ENCODE assay signal across 1 cellular context in the genomic region with DNA sequence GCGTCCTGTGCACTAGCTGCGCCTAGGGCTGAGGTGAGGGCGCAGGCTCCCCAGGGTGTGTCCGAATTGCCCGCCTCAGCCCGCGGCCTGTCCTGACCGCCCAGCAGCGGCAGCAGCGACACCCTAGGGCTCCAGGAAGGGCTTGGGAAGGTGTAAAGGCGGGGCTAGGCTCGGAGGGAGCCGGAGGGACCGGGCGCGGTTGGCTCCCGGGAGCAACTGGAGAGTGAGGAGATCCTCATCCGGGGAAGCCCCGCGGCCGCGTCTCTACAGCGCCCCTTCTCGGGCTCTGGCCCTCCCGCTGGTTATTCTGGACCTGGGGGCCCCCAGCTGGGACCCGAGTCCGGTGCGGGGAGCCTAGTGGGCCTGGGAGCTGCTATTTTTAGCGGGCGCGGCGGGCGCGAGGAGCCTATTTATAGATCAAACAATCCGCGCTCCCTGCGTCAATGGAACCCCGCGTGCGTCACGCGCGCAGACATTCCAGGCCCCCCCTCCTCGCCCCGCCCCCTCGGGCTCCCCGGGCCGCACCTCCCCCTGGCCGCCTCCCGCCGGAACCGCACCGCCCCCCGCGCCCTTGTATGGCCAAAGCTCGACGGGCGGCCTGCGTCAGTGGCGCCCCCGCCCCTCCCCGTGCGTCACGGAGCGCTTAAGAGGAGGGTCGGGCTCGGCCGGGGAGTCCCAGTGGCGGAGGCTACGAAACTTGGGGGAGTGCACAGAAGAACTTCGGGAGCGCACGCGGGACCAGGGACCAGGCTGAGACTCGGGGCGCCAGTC.
TF ChIP-seq lines count a peak whose summit lies in the region.

A gene (plus strand): TSS at position 672 of the 771 bp plus-strand sequence. CDS start 2,887 bp downstream, outside the sequence.

TF ChIP-seq in HepG2, 621 proteins besides CTCF, POLR2A, EP300 and RAD21 (continued from another document and continues in another):
- TF ChIP-seq, protein P1, sequence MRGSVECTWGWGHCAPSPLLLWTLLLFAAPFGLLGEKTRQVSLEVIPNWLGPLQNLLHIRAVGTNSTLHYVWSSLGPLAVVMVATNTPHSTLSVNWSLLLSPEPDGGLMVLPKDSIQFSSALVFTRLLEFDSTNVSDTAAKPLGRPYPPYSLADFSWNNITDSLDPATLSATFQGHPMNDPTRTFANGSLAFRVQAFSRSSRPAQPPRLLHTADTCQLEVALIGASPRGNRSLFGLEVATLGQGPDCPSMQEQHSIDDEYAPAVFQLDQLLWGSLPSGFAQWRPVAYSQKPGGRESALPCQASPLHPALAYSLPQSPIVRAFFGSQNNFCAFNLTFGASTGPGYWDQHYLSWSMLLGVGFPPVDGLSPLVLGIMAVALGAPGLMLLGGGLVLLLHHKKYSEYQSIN (CRISPR knock-in tag; IDR thresholded peaks at IDR 0.05; ENCODE audit: borderline replicate concordance) = no peak
- TF ChIP-seq, protein P2, sequence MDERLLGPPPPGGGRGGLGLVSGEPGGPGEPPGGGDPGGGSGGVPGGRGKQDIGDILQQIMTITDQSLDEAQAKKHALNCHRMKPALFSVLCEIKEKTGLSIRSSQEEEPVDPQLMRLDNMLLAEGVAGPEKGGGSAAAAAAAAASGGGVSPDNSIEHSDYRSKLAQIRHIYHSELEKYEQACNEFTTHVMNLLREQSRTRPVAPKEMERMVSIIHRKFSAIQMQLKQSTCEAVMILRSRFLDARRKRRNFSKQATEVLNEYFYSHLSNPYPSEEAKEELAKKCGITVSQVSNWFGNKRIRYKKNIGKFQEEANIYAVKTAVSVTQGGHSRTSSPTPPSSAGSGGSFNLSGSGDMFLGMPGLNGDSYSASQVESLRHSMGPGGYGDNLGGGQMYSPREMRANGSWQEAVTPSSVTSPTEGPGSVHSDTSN (CRISPR knock-in tag; IDR thresholded peaks at IDR 0.05) = no peak
- no peak for TF ChIP-seq ZNF468 (CRISPR knock-in tag; IDR thresholded peaks at IDR 0.05)
- no peak for TF ChIP-seq KLF9 (CRISPR knock-in tag; IDR thresholded peaks at IDR 0.05; ENCODE audit: low read depth)
- no peak for TF ChIP-seq MTF1 (CRISPR knock-in tag; IDR thresholded peaks at IDR 0.05)
- no peak for TF ChIP-seq NONO (IDR thresholded peaks at IDR 0.05)
- peak; percentile 42; the same call in 1 of the 2 replicates for TF ChIP-seq NONO (CRISPR knock-in tag; conservative IDR thresholded peaks at IDR 0.05)
- peak; percentile 60 for TF ChIP-seq MYC (CRISPR knock-in tag; IDR thresholded peaks at IDR 0.05; ENCODE audit: borderline replicate concordance)
- TF ChIP-seq EED (CRISPR knock-in tag; IDR thresholded peaks at IDR 0.05) = no peak; the same call in 1 of the 2 replicates
- TF ChIP-seq, protein P3, sequence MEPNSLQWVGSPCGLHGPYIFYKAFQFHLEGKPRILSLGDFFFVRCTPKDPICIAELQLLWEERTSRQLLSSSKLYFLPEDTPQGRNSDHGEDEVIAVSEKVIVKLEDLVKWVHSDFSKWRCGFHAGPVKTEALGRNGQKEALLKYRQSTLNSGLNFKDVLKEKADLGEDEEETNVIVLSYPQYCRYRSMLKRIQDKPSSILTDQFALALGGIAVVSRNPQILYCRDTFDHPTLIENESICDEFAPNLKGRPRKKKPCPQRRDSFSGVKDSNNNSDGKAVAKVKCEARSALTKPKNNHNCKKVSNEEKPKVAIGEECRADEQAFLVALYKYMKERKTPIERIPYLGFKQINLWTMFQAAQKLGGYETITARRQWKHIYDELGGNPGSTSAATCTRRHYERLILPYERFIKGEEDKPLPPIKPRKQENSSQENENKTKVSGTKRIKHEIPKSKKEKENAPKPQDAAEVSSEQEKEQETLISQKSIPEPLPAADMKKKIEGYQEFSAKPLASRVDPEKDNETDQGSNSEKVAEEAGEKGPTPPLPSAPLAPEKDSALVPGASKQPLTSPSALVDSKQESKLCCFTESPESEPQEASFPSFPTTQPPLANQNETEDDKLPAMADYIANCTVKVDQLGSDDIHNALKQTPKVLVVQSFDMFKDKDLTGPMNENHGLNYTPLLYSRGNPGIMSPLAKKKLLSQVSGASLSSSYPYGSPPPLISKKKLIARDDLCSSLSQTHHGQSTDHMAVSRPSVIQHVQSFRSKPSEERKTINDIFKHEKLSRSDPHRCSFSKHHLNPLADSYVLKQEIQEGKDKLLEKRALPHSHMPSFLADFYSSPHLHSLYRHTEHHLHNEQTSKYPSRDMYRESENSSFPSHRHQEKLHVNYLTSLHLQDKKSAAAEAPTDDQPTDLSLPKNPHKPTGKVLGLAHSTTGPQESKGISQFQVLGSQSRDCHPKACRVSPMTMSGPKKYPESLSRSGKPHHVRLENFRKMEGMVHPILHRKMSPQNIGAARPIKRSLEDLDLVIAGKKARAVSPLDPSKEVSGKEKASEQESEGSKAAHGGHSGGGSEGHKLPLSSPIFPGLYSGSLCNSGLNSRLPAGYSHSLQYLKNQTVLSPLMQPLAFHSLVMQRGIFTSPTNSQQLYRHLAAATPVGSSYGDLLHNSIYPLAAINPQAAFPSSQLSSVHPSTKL (CRISPR knock-in tag; IDR thresholded peaks at IDR 0.05) = peak; percentile 66
- TF ChIP-seq, protein P4, sequence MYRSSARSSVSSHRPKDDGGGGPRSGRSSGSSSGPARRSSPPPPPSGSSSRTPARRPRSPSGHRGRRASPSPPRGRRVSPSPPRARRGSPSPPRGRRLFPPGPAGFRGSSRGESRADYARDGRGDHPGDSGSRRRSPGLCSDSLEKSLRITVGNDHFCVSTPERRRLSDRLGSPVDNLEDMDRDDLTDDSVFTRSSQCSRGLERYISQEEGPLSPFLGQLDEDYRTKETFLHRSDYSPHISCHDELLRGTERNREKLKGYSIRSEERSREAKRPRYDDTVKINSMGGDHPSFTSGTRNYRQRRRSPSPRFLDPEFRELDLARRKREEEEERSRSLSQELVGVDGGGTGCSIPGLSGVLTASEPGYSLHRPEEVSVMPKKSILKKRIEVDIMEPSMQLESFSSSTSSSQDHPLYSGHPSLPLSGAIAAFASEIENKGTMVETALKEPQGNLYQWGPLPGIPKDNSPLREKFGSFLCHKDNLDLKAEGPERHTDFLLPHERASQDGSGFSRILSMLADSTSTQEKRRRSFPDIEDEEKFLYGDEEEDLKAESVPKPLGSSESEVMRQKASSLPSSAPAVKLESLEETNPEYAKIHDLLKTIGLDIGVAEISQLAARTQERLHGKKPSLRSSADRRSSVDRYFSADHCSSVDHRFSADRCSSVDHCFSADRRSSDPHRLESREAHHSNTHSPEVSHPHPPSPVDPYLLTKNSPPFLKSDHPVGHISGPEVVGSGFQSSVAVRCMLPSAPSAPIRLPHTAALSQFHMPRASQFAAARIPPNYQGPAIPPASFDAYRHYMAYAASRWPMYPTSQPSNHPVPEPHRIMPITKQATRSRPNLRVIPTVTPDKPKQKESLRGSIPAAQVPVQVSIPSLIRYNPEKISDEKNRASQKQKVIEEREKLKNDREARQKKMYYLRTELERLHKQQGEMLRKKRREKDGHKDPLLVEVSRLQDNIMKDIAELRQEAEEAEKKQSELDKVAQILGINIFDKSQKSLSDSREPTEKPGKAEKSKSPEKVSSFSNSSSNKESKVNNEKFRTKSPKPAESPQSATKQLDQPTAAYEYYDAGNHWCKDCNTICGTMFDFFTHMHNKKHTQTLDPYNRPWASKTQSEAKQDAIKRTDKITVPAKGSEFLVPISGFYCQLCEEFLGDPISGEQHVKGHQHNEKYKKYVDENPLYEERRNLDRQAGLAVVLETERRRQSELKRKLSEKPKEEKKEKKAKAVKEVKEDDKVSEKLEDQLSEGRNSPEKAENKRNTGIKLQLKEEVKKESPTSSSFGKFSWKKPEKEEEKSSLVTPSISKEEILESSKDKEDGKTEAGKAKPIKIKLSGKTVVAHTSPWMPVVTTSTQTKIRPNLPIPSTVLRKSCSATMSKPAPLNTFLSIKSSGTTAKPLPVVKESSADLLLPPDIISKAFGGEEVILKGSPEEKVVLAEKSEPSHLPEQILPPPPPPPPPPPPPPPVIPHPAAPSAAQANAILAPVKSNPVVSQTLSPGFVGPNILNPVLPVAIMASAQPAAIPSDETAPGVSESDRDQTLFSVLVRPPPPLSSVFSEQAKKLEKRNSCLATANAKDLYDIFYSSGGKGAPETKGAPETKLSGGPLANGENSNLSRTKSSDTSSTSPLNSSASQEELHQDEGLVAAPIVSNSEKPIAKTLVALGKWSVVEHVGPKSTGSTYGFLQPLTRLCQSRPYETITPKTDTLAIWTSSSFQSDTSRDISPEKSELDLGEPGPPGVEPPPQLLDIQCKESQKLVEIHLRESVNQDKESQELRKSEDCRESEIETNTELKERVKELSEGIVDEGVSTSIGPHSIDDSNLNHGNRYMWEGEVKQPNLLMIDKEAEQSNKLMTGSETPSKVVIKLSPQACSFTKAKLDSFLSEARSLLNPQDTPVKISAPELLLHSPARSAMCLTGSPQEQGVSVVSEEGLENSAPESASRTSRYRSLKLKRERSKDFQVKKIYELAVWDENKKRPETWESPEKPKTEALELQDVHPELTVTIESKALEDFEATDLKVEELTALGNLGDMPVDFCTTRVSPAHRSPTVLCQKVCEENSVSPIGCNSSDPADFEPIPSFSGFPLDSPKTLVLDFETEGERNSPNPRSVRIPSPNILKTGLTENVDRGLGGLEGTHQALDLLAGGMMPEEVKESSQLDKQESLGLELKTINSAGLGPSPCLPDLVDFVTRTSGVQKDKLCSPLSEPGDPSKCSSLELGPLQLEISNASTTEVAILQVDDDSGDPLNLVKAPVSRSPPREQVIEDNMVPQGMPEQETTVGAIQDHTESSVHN (CRISPR knock-in tag; IDR thresholded peaks at IDR 0.05) = no peak; the same call in 1 of the 2 replicates
- TF ChIP-seq ZNF253 (CRISPR knock-in tag; IDR thresholded peaks at IDR 0.05; ENCODE audit: borderline replicate concordance) = no peak
- peak; percentile 85 for TF ChIP-seq BHLHE40 (IDR thresholded peaks at IDR 0.05; ENCODE audit: low read length)
- peak; percentile 50; the same call in 1 of the 2 replicates for TF ChIP-seq KAT7 (CRISPR knock-in tag; IDR thresholded peaks at IDR 0.05; ENCODE audit: borderline replicate concordance)
- TF ChIP-seq, protein P5, sequence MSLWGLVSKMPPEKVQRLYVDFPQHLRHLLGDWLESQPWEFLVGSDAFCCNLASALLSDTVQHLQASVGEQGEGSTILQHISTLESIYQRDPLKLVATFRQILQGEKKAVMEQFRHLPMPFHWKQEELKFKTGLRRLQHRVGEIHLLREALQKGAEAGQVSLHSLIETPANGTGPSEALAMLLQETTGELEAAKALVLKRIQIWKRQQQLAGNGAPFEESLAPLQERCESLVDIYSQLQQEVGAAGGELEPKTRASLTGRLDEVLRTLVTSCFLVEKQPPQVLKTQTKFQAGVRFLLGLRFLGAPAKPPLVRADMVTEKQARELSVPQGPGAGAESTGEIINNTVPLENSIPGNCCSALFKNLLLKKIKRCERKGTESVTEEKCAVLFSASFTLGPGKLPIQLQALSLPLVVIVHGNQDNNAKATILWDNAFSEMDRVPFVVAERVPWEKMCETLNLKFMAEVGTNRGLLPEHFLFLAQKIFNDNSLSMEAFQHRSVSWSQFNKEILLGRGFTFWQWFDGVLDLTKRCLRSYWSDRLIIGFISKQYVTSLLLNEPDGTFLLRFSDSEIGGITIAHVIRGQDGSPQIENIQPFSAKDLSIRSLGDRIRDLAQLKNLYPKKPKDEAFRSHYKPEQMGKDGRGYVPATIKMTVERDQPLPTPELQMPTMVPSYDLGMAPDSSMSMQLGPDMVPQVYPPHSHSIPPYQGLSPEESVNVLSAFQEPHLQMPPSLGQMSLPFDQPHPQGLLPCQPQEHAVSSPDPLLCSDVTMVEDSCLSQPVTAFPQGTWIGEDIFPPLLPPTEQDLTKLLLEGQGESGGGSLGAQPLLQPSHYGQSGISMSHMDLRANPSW (CRISPR knock-in tag; IDR thresholded peaks at IDR 0.05; ENCODE audit: borderline replicate concordance) = 0 out of 2 replicates have a peak, but pooled peaks have one; percentile 49
- TF ChIP-seq, protein P6, sequence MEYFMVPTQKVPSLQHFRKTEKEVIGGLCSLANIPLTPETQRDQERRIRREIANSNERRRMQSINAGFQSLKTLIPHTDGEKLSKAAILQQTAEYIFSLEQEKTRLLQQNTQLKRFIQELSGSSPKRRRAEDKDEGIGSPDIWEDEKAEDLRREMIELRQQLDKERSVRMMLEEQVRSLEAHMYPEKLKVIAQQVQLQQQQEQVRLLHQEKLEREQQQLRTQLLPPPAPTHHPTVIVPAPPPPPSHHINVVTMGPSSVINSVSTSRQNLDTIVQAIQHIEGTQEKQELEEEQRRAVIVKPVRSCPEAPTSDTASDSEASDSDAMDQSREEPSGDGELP (IDR thresholded peaks at IDR 0.05; ENCODE audit: borderline replicate concordance, low read depth) = 0 out of 2 replicates have a peak, but pooled peaks have one; percentile 24
- no peak for TF ChIP-seq CENPX (CRISPR knock-in tag; IDR thresholded peaks at IDR 0.05)
- TF ChIP-seq, protein P7, sequence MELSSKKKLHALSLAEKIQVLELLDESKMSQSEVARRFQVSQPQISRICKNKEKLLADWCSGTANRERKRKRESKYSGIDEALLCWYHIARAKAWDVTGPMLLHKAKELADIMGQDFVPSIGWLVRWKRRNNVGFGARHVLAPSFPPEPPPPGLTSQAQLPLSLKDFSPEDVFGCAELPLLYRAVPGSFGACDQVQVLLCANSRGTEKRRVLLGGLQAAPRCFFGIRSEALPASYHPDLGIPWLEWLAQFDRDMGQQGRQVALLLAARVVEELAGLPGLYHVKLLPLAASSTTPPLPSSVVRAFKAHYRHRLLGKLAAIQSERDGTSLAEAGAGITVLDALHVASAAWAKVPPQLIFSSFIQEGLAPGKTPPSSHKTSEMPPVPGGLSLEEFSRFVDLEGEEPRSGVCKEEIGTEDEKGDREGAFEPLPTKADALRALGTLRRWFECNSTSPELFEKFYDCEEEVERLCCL (CRISPR knock-in tag; IDR thresholded peaks at IDR 0.05; ENCODE audit: borderline replicate concordance) = no peak
- TF ChIP-seq NCOA2 (CRISPR knock-in tag; IDR thresholded peaks at IDR 0.05) = no peak
- TF ChIP-seq SP1 (IDR thresholded peaks at IDR 0.05) = no peak
- TF ChIP-seq SP1 (CRISPR knock-in tag; IDR thresholded peaks at IDR 0.05) = peak; percentile 92
- no peak for TF ChIP-seq XBP1 (CRISPR knock-in tag; IDR thresholded peaks at IDR 0.05)
- TF ChIP-seq FOXJ3 (CRISPR knock-in tag; IDR thresholded peaks at IDR 0.05; ENCODE audit: borderline replicate concordance) = no peak
- TF ChIP-seq MATR3 (CRISPR knock-in tag; IDR thresholded peaks at IDR 0.05) = no peak
- TF ChIP-seq GATA4 (IDR thresholded peaks at IDR 0.05; ENCODE audit: borderline replicate concordance, low read depth) = peak; percentile 73; the same call in 1 of the 2 replicates
- TF ChIP-seq, protein P8, sequence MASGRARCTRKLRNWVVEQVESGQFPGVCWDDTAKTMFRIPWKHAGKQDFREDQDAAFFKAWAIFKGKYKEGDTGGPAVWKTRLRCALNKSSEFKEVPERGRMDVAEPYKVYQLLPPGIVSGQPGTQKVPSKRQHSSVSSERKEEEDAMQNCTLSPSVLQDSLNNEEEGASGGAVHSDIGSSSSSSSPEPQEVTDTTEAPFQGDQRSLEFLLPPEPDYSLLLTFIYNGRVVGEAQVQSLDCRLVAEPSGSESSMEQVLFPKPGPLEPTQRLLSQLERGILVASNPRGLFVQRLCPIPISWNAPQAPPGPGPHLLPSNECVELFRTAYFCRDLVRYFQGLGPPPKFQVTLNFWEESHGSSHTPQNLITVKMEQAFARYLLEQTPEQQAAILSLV (CRISPR knock-in tag; IDR thresholded peaks at IDR 0.05; ENCODE audit: borderline replicate concordance) = no peak
- TF ChIP-seq EEA1 (CRISPR knock-in tag; IDR thresholded peaks at IDR 0.05; ENCODE audit: borderline replicate concordance) = no peak
- TF ChIP-seq ZNF205 (CRISPR knock-in tag; IDR thresholded peaks at IDR 0.05) = no peak
- 0 out of 2 replicates have a peak, but pooled peaks have one; percentile 58 for TF ChIP-seq SNAI1 (CRISPR knock-in tag; IDR thresholded peaks at IDR 0.05; ENCODE audit: borderline replicate concordance)
